1 cellular context compared by ENCODE assay signal in genomic region chr11:2137202-2138071, GRCh38.
TF ChIP-seq lines count a peak whose summit lies in the region.

No MANE protein-coding gene starts in this region.

TF ChIP-seq in HepG2, 621 proteins besides CTCF, POLR2A, EP300 and RAD21 (continued from another document and continues in another):
- no peak for TF ChIP-seq AGO1 (IDR thresholded peaks at IDR 0.05; ENCODE audit: low read depth, low read length, poor library complexity, severe bottlenecking)
- TF ChIP-seq PREB (CRISPR knock-in tag; IDR thresholded peaks at IDR 0.05), result no peak
- no peak for TF ChIP-seq ELF4 (CRISPR knock-in tag; IDR thresholded peaks at IDR 0.05; ENCODE audit: borderline replicate concordance)
- TF ChIP-seq UBTF (CRISPR knock-in tag; IDR thresholded peaks at IDR 0.05), result peak; percentile 59
- no peak for TF ChIP-seq TRIM24 (CRISPR knock-in tag; IDR thresholded peaks at IDR 0.05)
- TF ChIP-seq ARID2 (CRISPR knock-in tag; IDR thresholded peaks at IDR 0.05; ENCODE audit: borderline replicate concordance), result peak; percentile 39; the same call in 1 of the 2 replicates
- no peak for TF ChIP-seq SP140L (CRISPR knock-in tag; IDR thresholded peaks at IDR 0.05; ENCODE audit: borderline replicate concordance)
- no peak for TF ChIP-seq MAFG (CRISPR knock-in tag; IDR thresholded peaks at IDR 0.05)
- TF ChIP-seq ZHX2 (IDR thresholded peaks at IDR 0.05; ENCODE audit: low read depth), result no peak
- TF ChIP-seq ZHX2 (CRISPR knock-in tag; IDR thresholded peaks at IDR 0.05; ENCODE audit: borderline replicate concordance), result no peak
- peak; percentile 48; the same call in 1 of the 2 replicates for TF ChIP-seq SALL1 (CRISPR knock-in tag; IDR thresholded peaks at IDR 0.05)
- TF ChIP-seq ZNF75D (CRISPR knock-in tag; IDR thresholded peaks at IDR 0.05; ENCODE audit: borderline replicate concordance), result no peak
- TF ChIP-seq IRF9 (CRISPR knock-in tag; IDR thresholded peaks at IDR 0.05; ENCODE audit: borderline replicate concordance), result 0 out of 2 replicates have a peak, but pooled peaks have one; percentile 2
- TF ChIP-seq ZKSCAN8 (CRISPR knock-in tag; IDR thresholded peaks at IDR 0.05; ENCODE audit: borderline replicate concordance), result no peak
- 0 out of 2 replicates have a peak, but pooled peaks have one; percentile 30 for TF ChIP-seq PHF8 (CRISPR knock-in tag; IDR thresholded peaks at IDR 0.05)
- no peak for TF ChIP-seq ETS1 (CRISPR knock-in tag; IDR thresholded peaks at IDR 0.05)
- no peak for TF ChIP-seq MYNN (CRISPR knock-in tag; IDR thresholded peaks at IDR 0.05; ENCODE audit: low read depth)
- peak; percentile 54 for TF ChIP-seq HES4 (CRISPR knock-in tag; IDR thresholded peaks at IDR 0.05; ENCODE audit: borderline replicate concordance)
- TF ChIP-seq ZNF230 (CRISPR knock-in tag; IDR thresholded peaks at IDR 0.05), result no peak
- no peak for TF ChIP-seq SNAPC2 (CRISPR knock-in tag; IDR thresholded peaks at IDR 0.05)
- 0 out of 2 replicates have a peak, but pooled peaks have one; percentile 26 for TF ChIP-seq FOXO4 (CRISPR knock-in tag; conservative IDR thresholded peaks at IDR 0.05)
- TF ChIP-seq ZNF687 (CRISPR knock-in tag; IDR thresholded peaks at IDR 0.05), result no peak; the same call in 1 of the 2 replicates
- TF ChIP-seq RFXANK (CRISPR knock-in tag; IDR thresholded peaks at IDR 0.05), result no peak
- peak; percentile 16; the same call in 1 of the 2 replicates for TF ChIP-seq ZNF317 (CRISPR knock-in tag; IDR thresholded peaks at IDR 0.05)
- peak; percentile 45; the same call in 1 of the 2 replicates for TF ChIP-seq SALL2 (CRISPR knock-in tag; IDR thresholded peaks at IDR 0.05)
- TF ChIP-seq CREB1 (IDR thresholded peaks at IDR 0.05), result no peak
- no peak for TF ChIP-seq CREB1 (CRISPR knock-in tag; IDR thresholded peaks at IDR 0.05)
- no peak for TF ChIP-seq BRCA1 (CRISPR knock-in tag; IDR thresholded peaks at IDR 0.05)
- no peak for TF ChIP-seq ZKSCAN5 (CRISPR knock-in tag; IDR thresholded peaks at IDR 0.05)
- TF ChIP-seq GZF1 (CRISPR knock-in tag; IDR thresholded peaks at IDR 0.05), result no peak
- TF ChIP-seq HMGA1 (CRISPR knock-in tag; conservative IDR thresholded peaks at IDR 0.05), result no peak
- TF ChIP-seq ZFP91 (CRISPR knock-in tag; IDR thresholded peaks at IDR 0.05; ENCODE audit: borderline replicate concordance), result no peak; the same call in 1 of the 2 replicates
- TF ChIP-seq CENPBD1 (CRISPR knock-in tag; IDR thresholded peaks at IDR 0.05; ENCODE audit: borderline replicate concordance, low read depth), result no peak
- no peak for TF ChIP-seq ZBTB46 (CRISPR knock-in tag; IDR thresholded peaks at IDR 0.05; ENCODE audit: borderline replicate concordance)
- TF ChIP-seq SIN3A (IDR thresholded peaks at IDR 0.05; ENCODE audit: borderline replicate concordance, low read depth, low read length), result 0 out of 2 replicates have a peak, but pooled peaks have one; percentile 56
- peak; percentile 42; the same call in 1 of the 2 replicates for TF ChIP-seq SP4 (CRISPR knock-in tag; IDR thresholded peaks at IDR 0.05)
- TF ChIP-seq HOXA5 (CRISPR knock-in tag; IDR thresholded peaks at IDR 0.05), result no peak
